ENCODE assay signal across 20 cellular contexts in genomic region chr1:228206582-228207351, GRCh38. TPM values are rescaled to one million over a fixed set of nuclear protein-coding genes. Genes with fewer than 3 reads are reported as not detected.
A peak's percentile ranks its signal among the peaks of the same experiment; 100 is the strongest.
DNase-seq lines count a peak whose midpoint lies in the region; ATAC-seq and TF ChIP-seq lines count a peak whose summit lies in the region.
"Had no signal": no experiment of that assay in that cellular context is flagged by ENCODE, and none has a peak within 500 bp of the region (broad histone marks: within the 10 kb centered on the region; RNA-seq: fewer than 3 reads in every experiment).

No MANE protein-coding gene starts in this region.

- TF ChIP-seq CTCF in GM23338 (conservative IDR thresholded peaks at IDR 0.05; ENCODE audit: low read depth in 2 of 2) (no peak), osteocyte (IDR thresholded peaks at IDR 0.05) (no peak)

- no peak overlapping the region for H3K4me3 ChIP-seq in GM23338
- H3K4me3 ChIP-seq: BLaER1, GM12878, left lung, tibial nerve had no signal

- H3K27me3 Mint-ChIP-seq in GM23338 (ENCODE audit: insufficient read depth, low read depth, poor library complexity), result peaks cover 15% of the 10 kb centered on the region
- peaks cover 7% of the 10 kb centered on the region for H3K27me3 Mint-ChIP-seq in osteocyte (ENCODE audit: unreplicated experiment)
- peaks cover 9% of the 10 kb centered on the region for H3K27me3 Mint-ChIP-seq in activated T-helper 1 cell treated with anti-CD3 and anti-CD28 coated beads, Interleukin-12 subunit alpha, Interleukin-12 subunit beta, Interleukin-2, Interleukin-4 antibody, amounts not matched to agents 30 ng/mL and 10 ng/mL and 1 ng/mL, durations not matched to agents 14 hours and 24 hours and 36 hours (ENCODE audit: insufficient read depth)
- peaks cover 11% of the 10 kb centered on the region for H3K27me3 Mint-ChIP-seq in activated naive CD8-positive, alpha-beta T cell treated with anti-CD3 and anti-CD28 coated beads, Interleukin-2, amount 50 U/mL, for 24 hours

- H3K9me3 Mint-ChIP-seq in GM23338 (no peaks in the 10 kb centered on the region), osteocyte (ENCODE audit: unreplicated experiment) (no peaks in the 10 kb centered on the region)
- H3K9me3 Mint-ChIP-seq in activated T-helper 1 cell treated with anti-CD3 and anti-CD28 coated beads, Interleukin-12 subunit alpha, Interleukin-12 subunit beta, Interleukin-2, Interleukin-4 antibody, amounts not matched to agents 30 ng/mL and 10 ng/mL and 1 ng/mL, durations not matched to agents 14 hours and 24 hours and 36 hours, result no peaks in the 10 kb centered on the region
- H3K9me3 Mint-ChIP-seq in activated naive CD8-positive, alpha-beta T cell treated with anti-CD3 and anti-CD28 coated beads, Interleukin-2, amount 50 U/mL, for 24 hours, result no peaks in the 10 kb centered on the region
- H3K9me3 Mint-ChIP-seq: dendritic cell treated with granulocyte-macrophage colony-stimulating factor and Interleukin-4, amounts not matched to agents 40 ng/mL and 50 ng/mL, for 4 days; T-helper 2 cell treated with Interferon-gamma antibody and Interleukin-4, amounts not matched to agents 5 μg/mL and 100 μg/mL, for 36 hours had no signal

- peak; percentile 27 for DNase-seq in activated CD4-positive, CD25-positive, alpha-beta regulatory T cell treated with anti-CD3 and anti-CD28 coated beads, Interleukin-2, amount 50 U/mL, for 72 hours
- DNase-seq in GM23338 (ENCODE audit: low spot score), result no peak
- peak; percentile 51 for DNase-seq in left ventricle myocardium superior
- DNase-seq in osteocyte (ENCODE audit: extremely low spot score, unreplicated experiment), result peak; percentile 83
- no peak for DNase-seq in activated T-helper 1 cell treated with anti-CD3 and anti-CD28 coated beads, Interleukin-12 subunit alpha, Interleukin-12 subunit beta, Interleukin-2, Interleukin-4 antibody, amounts not matched to agents 30 ng/mL and 10 ng/mL and 1 ng/mL, durations not matched to agents 14 hours and 24 hours and 36 hours (ENCODE audit: low spot score)
- no peak for DNase-seq in NCI-H2081 treated with DMSO at 0.1 percent for 48 hours (lab: John Stamatoyannopoulos, UW)
- no peak for DNase-seq in activated naive CD8-positive, alpha-beta T cell treated with anti-CD3 and anti-CD28 coated beads, Interleukin-2, amount 50 U/mL, for 24 hours
- DNase-seq: activated naive CD4-positive, alpha-beta T cell treated with Interleukin-2 at 50 U/mL for 16 hours; GDM1; left lung; NCI-H1105 treated with DMSO at 0.1 percent for 48 hours; NCI-H2107; NCI-H524 treated with DMSO at 0.1 percent for 48 hours had no signal

- H3K4me3 Mint-ChIP-seq in GM23338, result no peak overlapping the region
- no peak overlapping the region for H3K4me3 Mint-ChIP-seq in osteocyte (ENCODE audit: unreplicated experiment)
- H3K4me3 Mint-ChIP-seq in activated T-helper 1 cell treated with anti-CD3 and anti-CD28 coated beads, Interleukin-12 subunit alpha, Interleukin-12 subunit beta, Interleukin-2, Interleukin-4 antibody, amounts not matched to agents 30 ng/mL and 10 ng/mL and 1 ng/mL, durations not matched to agents 14 hours and 24 hours and 36 hours, result no peak overlapping the region
- H3K4me3 Mint-ChIP-seq in activated naive CD8-positive, alpha-beta T cell treated with anti-CD3 and anti-CD28 coated beads, Interleukin-2, amount 50 U/mL, for 24 hours, result no peak overlapping the region
- H3K4me3 Mint-ChIP-seq: dendritic cell treated with granulocyte-macrophage colony-stimulating factor and Interleukin-4, amounts not matched to agents 40 ng/mL and 50 ng/mL, for 4 days; T-helper 2 cell treated with Interferon-gamma antibody and Interleukin-4, amounts not matched to agents 5 μg/mL and 100 μg/mL, for 36 hours had no signal

- H3K4me1 Mint-ChIP-seq in GM23338 (peaks cover 3% of the 10 kb centered on the region; the same call in 2 of the 3 replicates), osteocyte (ENCODE audit: unreplicated experiment) (peaks cover 2% of the 10 kb centered on the region)
- no peaks in the 10 kb centered on the region for H3K4me1 Mint-ChIP-seq in activated T-helper 1 cell treated with anti-CD3 and anti-CD28 coated beads, Interleukin-12 subunit alpha, Interleukin-12 subunit beta, Interleukin-2, Interleukin-4 antibody, amounts not matched to agents 30 ng/mL and 10 ng/mL and 1 ng/mL, durations not matched to agents 14 hours and 24 hours and 36 hours (ENCODE audit: low read depth)
- H3K4me1 Mint-ChIP-seq in activated naive CD8-positive, alpha-beta T cell treated with anti-CD3 and anti-CD28 coated beads, Interleukin-2, amount 50 U/mL, for 24 hours, result no peaks in the 10 kb centered on the region

- H3K36me3 ChIP-seq in GM23338 (ENCODE audit: insufficient read depth), result no peaks in the 10 kb centered on the region
- H3K36me3 ChIP-seq: BLaER1, left lung, tibial nerve had no signal

- intact Hi-C loops in left ventricle myocardium superior (cut with micrococcal nuclease), result no loop called here
- intact Hi-C loops in activated T-helper 1 cell treated with anti-CD3 and anti-CD28 coated beads, Interleukin-12 subunit alpha, Interleukin-12 subunit beta, Interleukin-2, Interleukin-4 antibody, amounts not matched to agents 30 ng/mL and 10 ng/mL and 1 ng/mL, durations not matched to agents 14 hours and 24 hours and 36 hours (cut with micrococcal nuclease), result no loop called here

- H3K4me1 ChIP-seq in GM23338 (ENCODE audit: insufficient read depth), result no peaks in the 10 kb centered on the region
- H3K4me1 ChIP-seq: left lung, tibial nerve had no signal

- no peaks in the 10 kb centered on the region for H3K79me2 ChIP-seq in GM23338 (replicated peaks; ENCODE audit: insufficient read depth)

- H2AFZ ChIP-seq in GM23338, result no peak overlapping the region

- ATAC-seq in activated CD4-positive, CD25-positive, alpha-beta regulatory T cell treated with anti-CD3 and anti-CD28 coated beads, Interleukin-2, amount 50 U/mL, for 24 hours, result no peak
- peak; percentile 11; the same call in 1 of the 3 replicates for ATAC-seq in GM23338
- peak; percentile 5 for ATAC-seq in left ventricle myocardium superior
- no peak for ATAC-seq in activated naive CD8-positive, alpha-beta T cell treated with anti-CD3 and anti-CD28 coated beads, Interleukin-2, amount 50 U/mL, for 24 hours
- ATAC-seq: GM12878, left lung had no signal

- no peaks in the 10 kb centered on the region for H3K9me2 ChIP-seq in GM23338 (ENCODE audit: insufficient read depth)

- no peaks in the 10 kb centered on the region for H4K20me1 ChIP-seq in GM23338 (replicated peaks; ENCODE audit: insufficient read depth)
- H4K20me1 ChIP-seq: BLaER1 had no signal

- H3F3A ChIP-seq in GM23338 (replicated peaks; ENCODE audit: low read depth), result no peaks in the 10 kb centered on the region

- H3K4me2 ChIP-seq in GM23338, result no peak overlapping the region
- H3K4me2 ChIP-seq: BLaER1 had no signal

- H3K27ac Mint-ChIP-seq in GM23338, result no peak overlapping the region
- H3K27ac Mint-ChIP-seq in osteocyte (ENCODE audit: unreplicated experiment), result no peak overlapping the region
- no peak overlapping the region for H3K27ac Mint-ChIP-seq in activated T-helper 1 cell treated with anti-CD3 and anti-CD28 coated beads, Interleukin-12 subunit alpha, Interleukin-12 subunit beta, Interleukin-2, Interleukin-4 antibody, amounts not matched to agents 30 ng/mL and 10 ng/mL and 1 ng/mL, durations not matched to agents 14 hours and 24 hours and 36 hours
- no peak overlapping the region for H3K27ac Mint-ChIP-seq in activated naive CD8-positive, alpha-beta T cell treated with anti-CD3 and anti-CD28 coated beads, Interleukin-2, amount 50 U/mL, for 24 hours
- H3K27ac Mint-ChIP-seq: dendritic cell treated with granulocyte-macrophage colony-stimulating factor and Interleukin-4, amounts not matched to agents 40 ng/mL and 50 ng/mL, for 4 days; T-helper 2 cell treated with Interferon-gamma antibody and Interleukin-4, amounts not matched to agents 5 μg/mL and 100 μg/mL, for 36 hours had no signal

- no peaks in the 10 kb centered on the region for H3K36me3 Mint-ChIP-seq in GM23338 (ENCODE audit: low read depth)
- no peaks in the 10 kb centered on the region for H3K36me3 Mint-ChIP-seq in osteocyte (ENCODE audit: unreplicated experiment)
- H3K36me3 Mint-ChIP-seq in activated T-helper 1 cell treated with anti-CD3 and anti-CD28 coated beads, Interleukin-12 subunit alpha, Interleukin-12 subunit beta, Interleukin-2, Interleukin-4 antibody, amounts not matched to agents 30 ng/mL and 10 ng/mL and 1 ng/mL, durations not matched to agents 14 hours and 24 hours and 36 hours (ENCODE audit: low read depth), result no peaks in the 10 kb centered on the region
- no peaks in the 10 kb centered on the region for H3K36me3 Mint-ChIP-seq in activated naive CD8-positive, alpha-beta T cell treated with anti-CD3 and anti-CD28 coated beads, Interleukin-2, amount 50 U/mL, for 24 hours (ENCODE audit: low read depth)

- no peak overlapping the region for H3K27ac ChIP-seq in GM23338 (ENCODE audit: low read depth)
- H3K27ac ChIP-seq: BLaER1, HL-60, left lung, tibial nerve had no signal

- peaks cover 45% of the 10 kb centered on the region for H3K27me3 ChIP-seq in GM23338 (ENCODE audit: insufficient read depth)
- H3K27me3 ChIP-seq: BLaER1 had no signal

TF ChIP-seq in GM23338, 12 proteins besides CTCF, POLR2A, EP300 and RAD21 (continues in another document):
- TF ChIP-seq JUNB (IDR thresholded peaks at IDR 0.05; ENCODE audit: unreplicated experiment), result no peak
- TF ChIP-seq EZH2phosphoT487 (IDR thresholded peaks at IDR 0.05; ENCODE audit: unreplicated experiment), result no peak
- no peak for TF ChIP-seq EZH2 (IDR thresholded peaks at IDR 0.05; ENCODE audit: low read depth, unreplicated experiment)

RNA-seq across cellular contexts. Expression of gene OBSCN, which starts 1.1 kb away (rescaled TPM):
- 21.5 and 38.5 TPM in 2 replicates for total RNA-seq in GM23338 (2014; rRNA removed; shearing (Covaris generic))
- 8.4 and 9.6 TPM in 2 replicates for polyA plus RNA-seq in GM23338 (2016; fragmentation: Nextera tagmentation; extraction: Ambion mirVana)
- 316 TPM for total RNA-seq in left ventricle myocardium superior
- total RNA-seq in osteocyte, result 15.2 and 16.1 TPM in 2 replicates
- 15.0 and 15.2 TPM in 2 replicates for total RNA-seq in activated T-helper 1 cell treated with anti-CD3 and anti-CD28 coated beads, Interleukin-12 subunit alpha, Interleukin-12 subunit beta, Interleukin-2, Interleukin-4 antibody, amounts not matched to agents 30 ng/mL and 10 ng/mL and 1 ng/mL, durations not matched to agents 14 hours and 24 hours and 36 hours

RNA-seq across cellular contexts. Expression of gene IBA57, which starts 41.2 kb away (rescaled TPM):
- total RNA-seq in GM23338 (2014; rRNA removed; shearing (Covaris generic)), result 7.3 and 10.3 TPM in 2 replicates
- polyA plus RNA-seq in GM23338 (2016; fragmentation: Nextera tagmentation; extraction: Ambion mirVana), result 1.1 TPM in 2 replicates
- total RNA-seq in left ventricle myocardium superior (11.2 TPM), osteocyte (8.1 TPM in 2 replicates)
- 7.5 and 8.1 TPM in 2 replicates for total RNA-seq in activated T-helper 1 cell treated with anti-CD3 and anti-CD28 coated beads, Interleukin-12 subunit alpha, Interleukin-12 subunit beta, Interleukin-2, Interleukin-4 antibody, amounts not matched to agents 30 ng/mL and 10 ng/mL and 1 ng/mL, durations not matched to agents 14 hours and 24 hours and 36 hours

RNA-seq across cellular contexts. Expression of gene GJC2, which starts 57.0 kb away (rescaled TPM):
- total RNA-seq in GM23338 (2014; rRNA removed; shearing (Covaris generic)), result 0.58 and 1.2 TPM in 2 replicates
- 0.15 and 0.23 TPM in 2 replicates for polyA plus RNA-seq in GM23338 (2016; fragmentation: Nextera tagmentation; extraction: Ambion mirVana)
- 1.7 TPM for total RNA-seq in left ventricle myocardium superior
- total RNA-seq in osteocyte, result 1.6 TPM in 2 replicates
- 0.61 and 0.93 TPM in 2 replicates for total RNA-seq in activated T-helper 1 cell treated with anti-CD3 and anti-CD28 coated beads, Interleukin-12 subunit alpha, Interleukin-12 subunit beta, Interleukin-2, Interleukin-4 antibody, amounts not matched to agents 30 ng/mL and 10 ng/mL and 1 ng/mL, durations not matched to agents 14 hours and 24 hours and 36 hours

Comparison
In these comparisons a context has a peak if more than half of its experiments do, and no peak if none do; other contexts are left out.
1. DNase-seq: peak in activated CD4-positive, CD25-positive, alpha-beta regulatory T cell treated with anti-CD3 and anti-CD28 coated beads, Interleukin-2, amount 50 U/mL, for 72 hours (single experiment), left ventricle myocardium superior (single experiment) and osteocyte (single experiment); none in GM23338 (single experiment), activated T-helper 1 cell treated with anti-CD3 and anti-CD28 coated beads, Interleukin-12 subunit alpha, Interleukin-12 subunit beta, Interleukin-2, Interleukin-4 antibody, amounts not matched to agents 30 ng/mL and 10 ng/mL and 1 ng/mL, durations not matched to agents 14 hours and 24 hours and 36 hours (single experiment), NCI-H2081 treated with DMSO at 0.1 percent for 48 hours (single experiment) and activated naive CD8-positive, alpha-beta T cell treated with anti-CD3 and anti-CD28 coated beads, Interleukin-2, amount 50 U/mL, for 24 hours (single experiment).
2. ATAC-seq: peak in GM23338 (single experiment) and left ventricle myocardium superior (single experiment); none in activated CD4-positive, CD25-positive, alpha-beta regulatory T cell treated with anti-CD3 and anti-CD28 coated beads, Interleukin-2, amount 50 U/mL, for 24 hours (0 of 2) and activated naive CD8-positive, alpha-beta T cell treated with anti-CD3 and anti-CD28 coated beads, Interleukin-2, amount 50 U/mL, for 24 hours (single experiment).